In genomic region chr17:76563309-76563708, GRCh38 we compare ENCODE assay signal across 3 cellular contexts. TPM values are rescaled to one million over a fixed set of nuclear protein-coding genes. Genes with fewer than 3 reads are reported as not detected.
"Had no signal": no experiment of that assay in that cellular context is flagged by ENCODE, and none has a peak within 500 bp of the region (broad histone marks: within the 10 kb centered on the region; RNA-seq: fewer than 3 reads in every experiment).

No MANE protein-coding gene starts in this region.

RNA-seq across cellular contexts. Expression of gene ST6GALNAC2, which starts 22.4 kb away (rescaled TPM):
- total RNA-seq: frontal cortex; T-helper 1 cell treated with Interleukin-12 subunit alpha and Interleukin-12 subunit beta and Interleukin-4 antibody, amounts not matched to agents 30 ng/mL and 1 ng/mL, for 36 hours had no signal
- polyA plus RNA-seq: neural cell had no signal

RNA-seq across cellular contexts. Expression of gene PRCD, which starts 23.5 kb away (rescaled TPM):
- total RNA-seq: T-helper 1 cell treated with Interleukin-12 subunit alpha and Interleukin-12 subunit beta and Interleukin-4 antibody, amounts not matched to agents 30 ng/mL and 1 ng/mL, for 36 hours had no signal
